ENCODE assay signal across 24 cellular contexts in the genomic region with DNA sequence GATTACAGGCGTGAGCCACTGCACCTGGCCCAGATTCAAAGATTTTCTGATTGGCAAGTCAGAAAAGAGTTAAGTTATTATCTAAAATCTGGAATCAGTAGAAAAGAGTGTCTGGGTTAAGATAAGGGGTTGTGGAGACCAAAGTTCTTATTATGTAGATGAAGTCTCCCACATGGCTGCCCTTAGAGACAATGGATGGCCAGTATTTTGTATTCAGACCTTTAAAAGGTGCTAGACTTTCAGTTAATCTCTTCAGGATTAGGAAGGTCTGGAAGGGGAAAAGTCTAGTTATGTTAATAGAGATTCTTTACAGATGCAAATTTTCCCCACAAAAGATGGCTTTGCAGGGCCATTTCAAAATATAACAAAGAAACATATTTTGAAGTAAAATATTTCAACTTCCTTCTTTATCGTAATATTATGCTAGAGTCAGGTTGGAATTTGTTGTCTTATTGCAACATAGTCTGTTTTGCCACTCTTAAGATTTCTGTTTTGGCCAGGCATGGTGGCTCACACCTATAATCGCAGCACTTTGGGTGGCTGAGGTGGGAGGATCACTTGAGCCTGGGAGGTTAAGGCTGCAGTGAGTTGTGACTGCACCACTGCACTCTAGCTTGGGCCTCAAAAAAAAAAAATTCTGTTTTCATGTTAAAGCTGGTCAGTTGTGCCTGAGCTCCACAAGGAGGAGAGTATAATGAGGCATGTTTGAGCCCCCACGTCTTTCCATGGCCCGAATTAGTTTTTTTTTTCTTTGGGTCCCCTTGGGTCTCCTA.
"Had no signal": no experiment of that assay in that cellular context is flagged by ENCODE, and none has a peak within 500 bp of the region (broad histone marks: within the 10 kb centered on the region; RNA-seq: fewer than 3 reads in every experiment).

No MANE protein-coding gene starts in this region.

- H3K36me3 ChIP-seq: gastroesophageal sphincter, heart left ventricle, uterus had no signal

- H3K4me3 Mint-ChIP-seq: activated CD8-positive, alpha-beta T cell treated with anti-CD3 and anti-CD28 coated beads, Interleukin-2, amount 10 ng/mL, durations not matched to agents 7 days and 5 days; activated naive CD8-positive, alpha-beta T cell treated with anti-CD3 and anti-CD28 coated beads for 36 hours; activated T-cell treated with anti-CD3 and anti-CD28 coated beads, Interleukin-2, amount 50 U/mL, for 24 hours; memory B cell; nephron progenitor cell; T-helper 1 cell treated with Interleukin-12 subunit alpha and Interleukin-12 subunit beta and Interleukin-4 antibody, amounts not matched to agents 30 μg/mL and 1 μg/mL, for 36 hours had no signal

- H3K9me3 Mint-ChIP-seq: activated naive CD8-positive, alpha-beta T cell treated with anti-CD3 and anti-CD28 coated beads for 36 hours; activated T-cell treated with anti-CD3 and anti-CD28 coated beads, Interleukin-2, amount 50 U/mL, for 24 hours; memory B cell; T-helper 1 cell treated with Interleukin-12 subunit alpha and Interleukin-12 subunit beta and Interleukin-4 antibody, amounts not matched to agents 30 μg/mL and 1 μg/mL, for 36 hours had no signal

- H3K4me1 Mint-ChIP-seq: memory B cell had no signal

- H3K27me3 ChIP-seq: gastroesophageal sphincter, heart left ventricle, testis, uterus had no signal

- H3K27ac Mint-ChIP-seq: activated CD8-positive, alpha-beta T cell treated with anti-CD3 and anti-CD28 coated beads, Interleukin-2, amount 10 ng/mL, durations not matched to agents 7 days and 5 days; activated naive CD8-positive, alpha-beta T cell treated with anti-CD3 and anti-CD28 coated beads for 36 hours; activated T-cell treated with anti-CD3 and anti-CD28 coated beads, Interleukin-2, amount 50 U/mL, for 24 hours; memory B cell; nephron progenitor cell had no signal

- H3K36me3 Mint-ChIP-seq: memory B cell had no signal

- H3K9me3 ChIP-seq: gastroesophageal sphincter, heart left ventricle, testis, uterus had no signal

- H3K4me3 ChIP-seq: coronary artery, gastroesophageal sphincter, heart left ventricle, smooth muscle cell, testis, uterus had no signal

- H3K27ac ChIP-seq: coronary artery, epithelial cell of prostate, gastroesophageal sphincter, heart left ventricle, testis, uterus had no signal

- H3K4me1 ChIP-seq: gastroesophageal sphincter, testis, uterus had no signal

- H3K4me2 ChIP-seq: smooth muscle cell had no signal

- DNase-seq: activated CD4-positive, alpha-beta T cell treated with anti-CD3 and anti-CD28 coated beads for 4 hours; activated CD4-positive, CD25-positive, alpha-beta regulatory T cell; activated CD8-positive, alpha-beta T cell treated with anti-CD3 and anti-CD28 coated beads, Interleukin-2, amount 10 ng/mL, durations not matched to agents 7 days and 5 days; activated naive CD4-positive, alpha-beta T cell treated with Interleukin-2 at 50 U/mL for 16 hours; activated naive CD8-positive, alpha-beta T cell treated with anti-CD3 and anti-CD28 coated beads for 36 hours; activated T-cell treated with anti-CD3 and anti-CD28 coated beads, Interleukin-2, amount 50 U/mL, for 24 hours; amygdala; heart left ventricle; islet precursor cell; left cardiac atrium; nephron progenitor cell; nucleus accumbens; stimulated activated CD4-positive, alpha-beta T cell treated with anti-CD3 and anti-CD28 coated beads, Interleukin-15, amount 100 ng/mL, for 24 hours; stimulated activated CD4-positive, alpha-beta T cell treated with anti-CD3 and anti-CD28 coated beads, Interleukin-2, amount 100 ng/mL, for 48 hours; stimulated activated naive CD4-positive, alpha-beta T cell; testis; uterus had no signal

- H3K27me3 Mint-ChIP-seq: activated naive CD8-positive, alpha-beta T cell treated with anti-CD3 and anti-CD28 coated beads for 36 hours; activated T-cell treated with anti-CD3 and anti-CD28 coated beads, Interleukin-2, amount 50 U/mL, for 24 hours had no signal

- ATAC-seq: activated CD8-positive, alpha-beta T cell treated with anti-CD3 and anti-CD28 coated beads, Interleukin-2, amount 10 ng/mL, durations not matched to agents 7 days and 5 days; gastroesophageal sphincter; heart left ventricle; left cardiac atrium; sciatic nerve had no signal
